Comparison of ENCODE assay signal across 5 cellular contexts in genomic region chr2:179214671-179215070, GRCh38. TPM values are rescaled to one million over a fixed set of nuclear protein-coding genes. Genes with fewer than 3 reads are reported as not detected.
DNase-seq lines count a peak whose midpoint lies in the region; ATAC-seq and TF ChIP-seq lines count a peak whose summit lies in the region.
"Not testable (repeated sequence)": the region's sequence is repeated elsewhere in the genome, so short reads cannot be mapped to it uniquely, and the experiment has no call there.

No MANE protein-coding gene starts in this region.

- DNase-seq in DMS153 (lab: John Stamatoyannopoulos, UW) (peak; percentile 53), DMS53 treated with DMSO at 0.1 percent for 48 hours (lab: John Stamatoyannopoulos, UW; ENCODE audit: unreplicated experiment) (peak; percentile 11)
- not testable (repeated sequence) for DNase-seq in glutamatergic neuron; memory B cell (ENCODE audit: low spot score in 2 of 2); stimulated activated naive B cell treated with anti-CD40 and anti-IgM and Interleukin-4, amounts not matched to agents 10 μg/mL and 1 μg/mL and 100 μg/mL, for 72 hours

- ATAC-seq in memory B cell (ENCODE audit: low read depth); stimulated activated naive B cell treated with anti-CD40 and anti-IgM and Interleukin-4, amounts not matched to agents 10 μg/mL and 1 μg/mL and 100 μg/mL, for 72 hours (replicated peaks): not testable (repeated sequence)

- not testable (repeated sequence) for H3K27me3 Mint-ChIP-seq in glutamatergic neuron (ENCODE audit: unreplicated experiment); memory B cell; stimulated activated naive B cell treated with anti-CD40 and anti-IgM and Interleukin-4, amounts not matched to agents 10 μg/mL and 1 μg/mL and 100 μg/mL, for 72 hours

- peaks cover 29% of the 10 kb centered on the region for H3K36me3 Mint-ChIP-seq in glutamatergic neuron (ENCODE audit: unreplicated experiment)
- H3K36me3 Mint-ChIP-seq in memory B cell: peaks cover 21% of the 10 kb centered on the region
- H3K36me3 Mint-ChIP-seq in stimulated activated naive B cell treated with anti-CD40 and anti-IgM and Interleukin-4, amounts not matched to agents 10 μg/mL and 1 μg/mL and 100 μg/mL, for 72 hours: peaks cover 24 to 45% of the 10 kb centered on the region in 2 donors

- H3K27ac Mint-ChIP-seq in glutamatergic neuron (ENCODE audit: unreplicated experiment): peak overlapping the region; percentile 20
- H3K27ac Mint-ChIP-seq in memory B cell: peak overlapping the region; percentile 30
- peak overlapping the region; percentile 39 for H3K27ac Mint-ChIP-seq in stimulated activated naive B cell treated with anti-CD40 and anti-IgM and Interleukin-4, amounts not matched to agents 10 μg/mL and 1 μg/mL and 100 μg/mL, for 72 hours

- TF ChIP-seq CTCF in glutamatergic neuron (IDR thresholded peaks at IDR 0.05; ENCODE audit: partially characterized antibody, unreplicated experiment): not testable (repeated sequence)

- H3K4me3 Mint-ChIP-seq in glutamatergic neuron (ENCODE audit: unreplicated experiment); memory B cell; stimulated activated naive B cell treated with anti-CD40 and anti-IgM and Interleukin-4, amounts not matched to agents 10 μg/mL and 1 μg/mL and 100 μg/mL, for 72 hours: not testable (repeated sequence)

- H3K9me3 Mint-ChIP-seq in glutamatergic neuron (ENCODE audit: unreplicated experiment) (peaks cover 16% of the 10 kb centered on the region), memory B cell (peaks cover 13% of the 10 kb centered on the region)
- peaks cover 20 to 29% of the 10 kb centered on the region in 2 donors for H3K9me3 Mint-ChIP-seq in stimulated activated naive B cell treated with anti-CD40 and anti-IgM and Interleukin-4, amounts not matched to agents 10 μg/mL and 1 μg/mL and 100 μg/mL, for 72 hours

- not testable (repeated sequence) for H3K4me1 Mint-ChIP-seq in glutamatergic neuron (ENCODE audit: low read depth, unreplicated experiment)
- H3K4me1 Mint-ChIP-seq in memory B cell: peaks cover 27% of the 10 kb centered on the region
- H3K4me1 Mint-ChIP-seq in stimulated activated naive B cell treated with anti-CD40 and anti-IgM and Interleukin-4, amounts not matched to agents 10 μg/mL and 1 μg/mL and 100 μg/mL, for 72 hours: peaks cover 20 to 75% of the 10 kb centered on the region in 2 donors

RNA-seq across cellular contexts. Expression of gene SESTD1, which starts 50.0 kb away (rescaled TPM):
- 152 TPM for total RNA-seq in glutamatergic neuron (ENCODE audit: unreplicated experiment)
